ENCODE assay signal across 22 cellular contexts in the genomic region with DNA sequence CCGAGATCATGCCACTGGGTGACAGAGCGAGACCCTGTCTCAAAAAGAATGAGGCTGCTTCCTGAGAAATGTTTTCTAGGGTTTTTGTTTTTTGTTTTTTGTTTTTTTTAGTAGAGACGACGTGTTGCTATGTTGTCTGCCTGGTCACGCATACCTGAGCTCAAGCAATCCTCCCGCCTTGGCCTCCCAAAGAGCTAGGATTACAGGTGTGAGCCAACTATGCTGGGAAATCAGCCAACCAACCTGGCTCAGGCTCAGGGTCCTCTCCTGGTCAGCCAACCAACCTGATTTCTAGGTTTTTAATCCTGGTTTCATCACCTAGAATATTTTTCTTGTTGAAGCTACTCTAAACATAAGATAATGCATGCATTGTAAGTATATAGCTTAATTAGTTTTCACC. TPM values are rescaled to one million over a fixed set of nuclear protein-coding genes. Genes with fewer than 3 reads are reported as not detected.
"Had no signal": no experiment of that assay in that cellular context is flagged by ENCODE, and none has a peak within 500 bp of the region (broad histone marks: within the 10 kb centered on the region; RNA-seq: fewer than 3 reads in every experiment).

No MANE protein-coding gene starts in this region.

- DNase-seq: activated CD4-positive, alpha-beta T cell treated with anti-CD3 and anti-CD28 coated beads for 4 hours; activated CD4-positive, alpha-beta T cell treated with anti-CD3 and anti-CD28 coated beads, Interleukin-2, amount 50 U/mL, for 48 hours; activated CD8-positive, alpha-beta memory T cell treated with anti-CD3 and anti-CD28 coated beads for 24 hours; activated effector memory CD4-positive, alpha-beta T cell treated with Interleukin-2 at 50 U/mL for 16 hours; activated naive CD4-positive, alpha-beta T cell treated with Interleukin-2 at 50 U/mL for 16 hours; aorta; foreskin fibroblast; head of caudate nucleus; hippocampal formation; left lung; lower lobe of right lung; mesenchymal stem cell; mucosa of descending colon; sigmoid colon; small intestine; stimulated activated CD4-positive, alpha-beta T cell treated with anti-CD3 and anti-CD28 coated beads, Interleukin-4, amount 100 ng/mL, for 24 hours; upper lobe of left lung had no signal

- H3K27ac ChIP-seq: left lung, lower lobe of right lung, sigmoid colon, thoracic aorta, upper lobe of left lung, vagina had no signal

- ATAC-seq: esophagus mucosa; left lung; mucosa of descending colon; stimulated activated effector memory CD8-positive, alpha-beta T cell treated with anti-CD3 and anti-CD28 coated beads, Interleukin-12 subunit alpha, Interleukin-12 subunit beta, amount 100 ng/mL, for 72 hours had no signal

RNA-seq across cellular contexts. Expression of gene C5AR2, which starts 24.9 kb away (rescaled TPM):
- total RNA-seq: myocyte had no signal

RNA-seq across cellular contexts. Expression of gene C5AR1, which starts 47.2 kb away (rescaled TPM):
- total RNA-seq: myocyte had no signal
